Comparison of ENCODE assay signal across 8 cellular contexts in genomic region chr10:50396491-50397311, GRCh38.
DNase-seq lines count a peak whose midpoint lies in the region; ATAC-seq lines count a peak whose summit lies in the region.

No MANE protein-coding gene starts in this region.

- H3K4me1 Mint-ChIP-seq in activated CD8-positive, alpha-beta memory T cell treated with anti-CD3 and anti-CD28 coated beads, Interleukin-2, amount 10 ng/mL, durations not matched to agents 7 days and 5 days = peaks cover 62% of the 10 kb centered on the region

- peak overlapping the region; percentile 75 for H3K4me3 Mint-ChIP-seq in activated CD8-positive, alpha-beta memory T cell treated with anti-CD3 and anti-CD28 coated beads, Interleukin-2, amount 10 ng/mL, durations not matched to agents 7 days and 5 days

- no peak overlapping the region for H3K4me3 ChIP-seq in skeletal muscle satellite cell (ENCODE audit: low read length)

- peak; percentile 74 for DNase-seq in activated CD8-positive, alpha-beta memory T cell treated with anti-CD3 and anti-CD28 coated beads, Interleukin-2, amount 10 ng/mL, durations not matched to agents 7 days and 5 days
- DNase-seq in activated CD8-positive, alpha-beta memory T cell treated with anti-CD3 and anti-CD28 coated beads for 24 hours = no peak
- peak; percentile 25 to 41 for DNase-seq in activated CD4-positive, alpha-beta T cell treated with anti-CD3 and anti-CD28 coated beads, Interleukin-2, amount 50 U/mL, for 48 hours
- no peak for DNase-seq in NCI-H2227 (lab: John Stamatoyannopoulos, UW; ENCODE audit: unreplicated experiment)
- DNase-seq in cerebellar cortex (ENCODE audit: low spot score) = no peak
- DNase-seq in T-helper 9 cell = no peak

- peaks cover 42% of the 10 kb centered on the region for H3K4me1 ChIP-seq in skeletal muscle satellite cell (ENCODE audit: control insufficient read depth, insufficient read depth, low read length)

- no peaks in the 10 kb centered on the region for H3K27me3 ChIP-seq in skeletal muscle satellite cell (ENCODE audit: control insufficient read depth, insufficient read depth, low read length)

- no peaks in the 10 kb centered on the region for H3K27me3 Mint-ChIP-seq in activated CD8-positive, alpha-beta memory T cell treated with anti-CD3 and anti-CD28 coated beads, Interleukin-2, amount 10 ng/mL, durations not matched to agents 7 days and 5 days

- no peaks in the 10 kb centered on the region for H3K9me3 ChIP-seq in skeletal muscle satellite cell (replicated peaks; ENCODE audit: low read length)

- H3K4me2 ChIP-seq in skeletal muscle satellite cell (ENCODE audit: low read length) = peak overlapping the region; percentile 19

- H3K36me3 ChIP-seq in skeletal muscle satellite cell (ENCODE audit: insufficient read depth, low read length) = no peaks in the 10 kb centered on the region

- H3K27ac Mint-ChIP-seq in activated CD8-positive, alpha-beta memory T cell treated with anti-CD3 and anti-CD28 coated beads, Interleukin-2, amount 10 ng/mL, durations not matched to agents 7 days and 5 days = peak overlapping the region; percentile 96

- no peaks in the 10 kb centered on the region for H3K9me3 Mint-ChIP-seq in activated CD8-positive, alpha-beta memory T cell treated with anti-CD3 and anti-CD28 coated beads, Interleukin-2, amount 10 ng/mL, durations not matched to agents 7 days and 5 days (ENCODE audit: low read depth)

- ATAC-seq in activated CD8-positive, alpha-beta memory T cell treated with anti-CD3 and anti-CD28 coated beads, Interleukin-2, amount 10 ng/mL, durations not matched to agents 7 days and 5 days = peak; percentile 87
- peak; percentile 85 for ATAC-seq in HG02759 (IDR thresholded peaks at IDR 0.05; ENCODE audit: unreplicated experiment)

- H3K36me3 Mint-ChIP-seq in activated CD8-positive, alpha-beta memory T cell treated with anti-CD3 and anti-CD28 coated beads, Interleukin-2, amount 10 ng/mL, durations not matched to agents 7 days and 5 days = peaks cover 16% of the 10 kb centered on the region

- CTCF ChIA-PET in activated CD8-positive, alpha-beta memory T cell treated with anti-CD3 and anti-CD28 coated beads, Interleukin-2, amount 10 ng/mL, durations not matched to agents 7 days and 5 days (lab: Charles Lee) = interaction anchor here (0.7 to 2.1 kb wide), 9 partner anchors 11 to 240 kb away, joined by 3 to 6 read pairs (median 4); partner anchors contain the start of gene SGMS1

- no peak overlapping the region for H3K9ac ChIP-seq in skeletal muscle satellite cell (ENCODE audit: low read depth, low read length)

Comparison
In these comparisons a context has a peak if more than half of its experiments do, and no peak if none do; other contexts are left out.
1. DNase-seq: peak in activated CD8-positive, alpha-beta memory T cell treated with anti-CD3 and anti-CD28 coated beads, Interleukin-2, amount 10 ng/mL, durations not matched to agents 7 days and 5 days (single experiment) and activated CD4-positive, alpha-beta T cell treated with anti-CD3 and anti-CD28 coated beads, Interleukin-2, amount 50 U/mL, for 48 hours (2 of 2); none in activated CD8-positive, alpha-beta memory T cell treated with anti-CD3 and anti-CD28 coated beads for 24 hours (single experiment), NCI-H2227 (single experiment), cerebellar cortex (single experiment) and T-helper 9 cell (single experiment).